13 cellular contexts compared by ENCODE assay signal in genomic region chr2:128602038-128602698, GRCh38.
"Had no signal": no experiment of that assay in that cellular context is flagged by ENCODE, and none has a peak within 500 bp of the region (broad histone marks: within the 10 kb centered on the region; RNA-seq: fewer than 3 reads in every experiment).

No MANE protein-coding gene starts in this region.

- H3K9me3 Mint-ChIP-seq: activated T-cell treated with anti-CD3 and anti-CD28 coated beads, Interleukin-2, amount 50 U/mL, for 24 hours; immature natural killer cell; stimulated activated naive B cell treated with anti-CD40 and anti-IgM and Interleukin-4, amounts not matched to agents 10 μg/mL and 1 μg/mL and 100 μg/mL, for 72 hours had no signal

- DNase-seq: activated gamma-delta T cell; glutamatergic neuron; immature natural killer cell; SK-N-SH; stimulated activated CD4-positive, alpha-beta T cell treated with anti-CD3 and anti-CD28 coated beads, Interleukin-2, amount 100 ng/mL, for 24 hours; stimulated activated naive B cell treated with anti-CD40 and anti-IgM and Interleukin-4, amounts not matched to agents 10 μg/mL and 1 μg/mL and 100 μg/mL, for 72 hours; T-helper 1 cell had no signal

- H3K36me3 ChIP-seq: ascending aorta, esophagus muscularis mucosa, upper lobe of left lung, WERI-Rb-1 had no signal

- H3K27ac Mint-ChIP-seq: activated T-cell treated with anti-CD3 and anti-CD28 coated beads, Interleukin-2, amount 50 U/mL, for 24 hours; immature natural killer cell; stimulated activated naive B cell treated with anti-CD40 and anti-IgM and Interleukin-4, amounts not matched to agents 10 μg/mL and 1 μg/mL and 100 μg/mL, for 72 hours had no signal

- H3K36me3 Mint-ChIP-seq: immature natural killer cell; stimulated activated naive B cell treated with anti-CD40 and anti-IgM and Interleukin-4, amounts not matched to agents 10 μg/mL and 1 μg/mL and 100 μg/mL, for 72 hours had no signal

- H3K4me3 ChIP-seq: ascending aorta, esophagus muscularis mucosa, upper lobe of left lung had no signal

- H3K9me3 ChIP-seq: ascending aorta, esophagus muscularis mucosa, SK-N-SH, upper lobe of left lung had no signal

- H3K4me3 Mint-ChIP-seq: activated T-cell treated with anti-CD3 and anti-CD28 coated beads, Interleukin-2, amount 50 U/mL, for 24 hours; immature natural killer cell; stimulated activated naive B cell treated with anti-CD40 and anti-IgM and Interleukin-4, amounts not matched to agents 10 μg/mL and 1 μg/mL and 100 μg/mL, for 72 hours had no signal

- H3K27me3 Mint-ChIP-seq: activated T-cell treated with anti-CD3 and anti-CD28 coated beads, Interleukin-2, amount 50 U/mL, for 24 hours; stimulated activated naive B cell treated with anti-CD40 and anti-IgM and Interleukin-4, amounts not matched to agents 10 μg/mL and 1 μg/mL and 100 μg/mL, for 72 hours had no signal

- H3K4me1 Mint-ChIP-seq: immature natural killer cell; stimulated activated naive B cell treated with anti-CD40 and anti-IgM and Interleukin-4, amounts not matched to agents 10 μg/mL and 1 μg/mL and 100 μg/mL, for 72 hours had no signal

- H3K27ac ChIP-seq: ascending aorta, esophagus muscularis mucosa, upper lobe of left lung, WERI-Rb-1 had no signal

- H3K27me3 ChIP-seq: ascending aorta, esophagus muscularis mucosa, upper lobe of left lung had no signal

- H3K4me1 ChIP-seq: ascending aorta, esophagus muscularis mucosa had no signal

- ATAC-seq: stimulated activated naive B cell treated with anti-CD40 and anti-IgM and Interleukin-4, amounts not matched to agents 10 μg/mL and 1 μg/mL and 100 μg/mL, for 72 hours had no signal

- FAIRE-seq: bronchial epithelial cell had no signal
